In genomic region chr21:43331962-43332458, GRCh38 we compare ENCODE assay signal across 9 cellular contexts.
A peak's percentile ranks its signal among the peaks of the same experiment; 100 is the strongest.
DNase-seq lines count a peak whose midpoint lies in the region; ATAC-seq and TF ChIP-seq lines count a peak whose summit lies in the region.
"Had no signal": no experiment of that assay in that cellular context is flagged by ENCODE, and none has a peak within 500 bp of the region (broad histone marks: within the 10 kb centered on the region; RNA-seq: fewer than 3 reads in every experiment).

No MANE protein-coding gene starts in this region.

- H3K27ac ChIP-seq in cardiac muscle cell = peak overlapping the region; percentile 95

- DNase-seq in DMS53 treated with DMSO at 0.1 percent for 48 hours (lab: John Stamatoyannopoulos, UW; ENCODE audit: unreplicated experiment) = peak; percentile 85
- peak; percentile 45 for DNase-seq in adipocyte (ENCODE audit: low read depth)
- peak in 1 of 2 donors; percentile 93 for DNase-seq in cardiac muscle cell (ENCODE audit: low read depth in 1 of 2, low spot score in 1 of 2)
- peak; percentile 95 for DNase-seq in pons (ENCODE audit: low spot score)
- no peak for DNase-seq in activated CD8-positive, alpha-beta T cell treated with anti-CD3 and anti-CD28 coated beads, Interleukin-2, amount 10 ng/mL, durations not matched to agents 7 days and 5 days
- DNase-seq in stimulated activated naive CD4-positive, alpha-beta T cell treated with Interleukin-2 at 50 U/mL for 16 hours (lab: John Stamatoyannopoulos, UW) = no peak
- no peak for DNase-seq in ACHN
- DNase-seq: NCI-H2227 treated with DMSO at 0.1 percent for 48 hours had no signal

- H3K4me1 ChIP-seq in adipocyte (ENCODE audit: control insufficient read depth, insufficient read depth, low read length) = peaks cover 20% of the 10 kb centered on the region
- H3K4me1 ChIP-seq in cardiac muscle cell (ENCODE audit: low read depth) = peaks cover 38% of the 10 kb centered on the region

- H3K9ac ChIP-seq in adipocyte (ENCODE audit: low read length) = no peak overlapping the region

- POLR2A ChIA-PET in activated CD8-positive, alpha-beta T cell treated with anti-CD3 and anti-CD28 coated beads, Interleukin-2, amount 10 ng/mL, durations not matched to agents 7 days and 5 days (lab: Charles Lee) = no interaction called here

- peaks cover 3% of the 10 kb centered on the region for H3K4me1 Mint-ChIP-seq in activated CD8-positive, alpha-beta T cell treated with anti-CD3 and anti-CD28 coated beads, Interleukin-2, amount 10 ng/mL, durations not matched to agents 7 days and 5 days (ENCODE audit: low read depth)

- TF ChIP-seq CTCF in cardiac muscle cell (IDR thresholded peaks at IDR 0.05; ENCODE audit: low read depth, low read length) = no peak

- in situ Hi-C loops in ACHN (cut with HindIII; ENCODE audit: low pct_ligation_motif_present, low pct_unique_long_range_greater_than_20kb, low sequenced_read_pairs) = no loop called here

- ATAC-seq in activated CD8-positive, alpha-beta T cell treated with anti-CD3 and anti-CD28 coated beads, Interleukin-2, amount 10 ng/mL, durations not matched to agents 7 days and 5 days = no peak
- ATAC-seq in HG02973 (IDR thresholded peaks at IDR 0.05; ENCODE audit: unreplicated experiment) = no peak

- no peaks in the 10 kb centered on the region for H3K27me3 ChIP-seq in adipocyte (replicated peaks; ENCODE audit: control insufficient read depth, insufficient read depth, low read length)
- H3K27me3 ChIP-seq in cardiac muscle cell = no peaks in the 10 kb centered on the region

- no peaks in the 10 kb centered on the region for H3K9me3 Mint-ChIP-seq in activated CD8-positive, alpha-beta T cell treated with anti-CD3 and anti-CD28 coated beads, Interleukin-2, amount 10 ng/mL, durations not matched to agents 7 days and 5 days (ENCODE audit: insufficient read depth)

- peaks cover 8% of the 10 kb centered on the region for H3K27me3 Mint-ChIP-seq in activated CD8-positive, alpha-beta T cell treated with anti-CD3 and anti-CD28 coated beads, Interleukin-2, amount 10 ng/mL, durations not matched to agents 7 days and 5 days (ENCODE audit: low read depth)

- H3K36me3 Mint-ChIP-seq in activated CD8-positive, alpha-beta T cell treated with anti-CD3 and anti-CD28 coated beads, Interleukin-2, amount 10 ng/mL, durations not matched to agents 7 days and 5 days (ENCODE audit: low read depth) = no peaks in the 10 kb centered on the region

- H3K4me3 ChIP-seq in adipocyte (ENCODE audit: low read length) = no peak overlapping the region
- no peak overlapping the region for H3K4me3 ChIP-seq in cardiac muscle cell

- H3K36me3 ChIP-seq in adipocyte (ENCODE audit: control insufficient read depth, insufficient read depth, low read length, severe bottlenecking) (no peaks in the 10 kb centered on the region), cardiac muscle cell (no peaks in the 10 kb centered on the region)

- H3K27ac Mint-ChIP-seq in activated CD8-positive, alpha-beta T cell treated with anti-CD3 and anti-CD28 coated beads, Interleukin-2, amount 10 ng/mL, durations not matched to agents 7 days and 5 days = no peak overlapping the region

- CTCF ChIA-PET in activated CD8-positive, alpha-beta T cell treated with anti-CD3 and anti-CD28 coated beads, Interleukin-2, amount 10 ng/mL, durations not matched to agents 7 days and 5 days (lab: Charles Lee) = no interaction called here

- no peak overlapping the region for H3K4me3 Mint-ChIP-seq in activated CD8-positive, alpha-beta T cell treated with anti-CD3 and anti-CD28 coated beads, Interleukin-2, amount 10 ng/mL, durations not matched to agents 7 days and 5 days

- no peaks in the 10 kb centered on the region for H3K9me3 ChIP-seq in adipocyte (ENCODE audit: control insufficient read depth, low read length)
- no peaks in the 10 kb centered on the region for H3K9me3 ChIP-seq in cardiac muscle cell (ENCODE audit: low read depth)

Comparison
In these comparisons a context has a peak if more than half of its experiments do, and no peak if none do; other contexts are left out.
1. DNase-seq: peak in DMS53 treated with DMSO at 0.1 percent for 48 hours (single experiment), adipocyte (single experiment) and pons (single experiment); none in activated CD8-positive, alpha-beta T cell treated with anti-CD3 and anti-CD28 coated beads, Interleukin-2, amount 10 ng/mL, durations not matched to agents 7 days and 5 days (single experiment), stimulated activated naive CD4-positive, alpha-beta T cell treated with Interleukin-2 at 50 U/mL for 16 hours (single experiment) and ACHN (single experiment).